ENCODE assay signal across 22 cellular contexts in genomic region chr3:197261164-197261509, GRCh38. TPM values are rescaled to one million over a fixed set of nuclear protein-coding genes. Genes with fewer than 3 reads are reported as not detected.
DNase-seq lines count a peak whose midpoint lies in the region; ATAC-seq, FAIRE-seq and TF ChIP-seq lines count a peak whose summit lies in the region.
"Had no signal": no experiment of that assay in that cellular context is flagged by ENCODE, and none has a peak within 500 bp of the region (broad histone marks: within the 10 kb centered on the region; RNA-seq: fewer than 3 reads in every experiment).

No MANE protein-coding gene starts in this region.

- peaks cover 23% of the 10 kb centered on the region for H3K36me3 Mint-ChIP-seq in neural progenitor cell
- peaks cover 11% of the 10 kb centered on the region for H3K36me3 Mint-ChIP-seq in CD8-positive, alpha-beta T cell

- no peak overlapping the region for H3K4me3 Mint-ChIP-seq in neural progenitor cell
- H3K4me3 Mint-ChIP-seq in CD8-positive, alpha-beta T cell, result no peak overlapping the region
- H3K4me3 Mint-ChIP-seq: B cell, CD14-positive monocyte, H9, HFFc6 had no signal

- H3K9me3 ChIP-seq in GM12878 (replicated peaks; ENCODE audit: control insufficient read depth, insufficient read depth, low read length) (no peaks in the 10 kb centered on the region), neural progenitor cell (ENCODE audit: low read depth) (no peaks in the 10 kb centered on the region)
- no peaks in the 10 kb centered on the region for H3K9me3 ChIP-seq in CD8-positive, alpha-beta T cell (ENCODE audit: low read length)

- H3F3A ChIP-seq in neural progenitor cell (ENCODE audit: low read depth), result peaks cover 61% of the 10 kb centered on the region

- H3K4me1 Mint-ChIP-seq in neural progenitor cell, result peaks cover 49% of the 10 kb centered on the region
- peaks cover 60% of the 10 kb centered on the region for H3K4me1 Mint-ChIP-seq in CD8-positive, alpha-beta T cell (ENCODE audit: low read depth)

- POLR2A ChIA-PET in GM12878 (lab: Charles Lee), result interaction anchor here (0.6 kb wide), 1 partner anchor 1040 kb away, joined by 3 read pairs; no protein-coding TSS in a partner anchor
- POLR2A ChIA-PET in CD8-positive, alpha-beta T cell (lab: Charles Lee), result no interaction called here

- peaks cover 19% of the 10 kb centered on the region for H3K79me2 ChIP-seq in GM12878 (ENCODE audit: control insufficient read depth, insufficient read depth, low read length)
- peaks cover 99% of the 10 kb centered on the region for H3K79me2 ChIP-seq in neural progenitor cell (ENCODE audit: low read depth)

- WGBS in GM12878 (ENCODE audit: insufficient coverage, insufficient replicate concordance, low lambda C conversion rate, missing lambda C conversion rate), result 100% methylated on average over 1 of the region's 1 CpG

- no peaks in the 10 kb centered on the region for H3K27me3 Mint-ChIP-seq in neural progenitor cell (ENCODE audit: insufficient read depth, low read depth)
- no peaks in the 10 kb centered on the region for H3K27me3 Mint-ChIP-seq in CD8-positive, alpha-beta T cell (ENCODE audit: low read depth)
- H3K27me3 Mint-ChIP-seq: B cell had no signal

- no peak overlapping the region for H2AFZ ChIP-seq in GM12878 (ENCODE audit: control insufficient read depth, low read depth, low read length)
- no peak overlapping the region for H2AFZ ChIP-seq in neural progenitor cell (replicated peaks)

- H3K4me2 ChIP-seq in GM12878 (ENCODE audit: control insufficient read depth, insufficient read depth), result no peak overlapping the region
- H3K4me2 ChIP-seq in neural progenitor cell, result no peak overlapping the region
- H3K4me2 ChIP-seq: KMS-11 had no signal

- H3K27ac ChIP-seq in GM12878 (ENCODE audit: control insufficient read depth, insufficient read depth), result no peak overlapping the region
- no peak overlapping the region for H3K27ac ChIP-seq in neural progenitor cell
- H3K27ac ChIP-seq in CD8-positive, alpha-beta T cell (ENCODE audit: low read depth, low read length), result no peak overlapping the region
- H3K27ac ChIP-seq: HL-60, KMS-11 had no signal

- H3K4me1 ChIP-seq in GM12878 (ENCODE audit: control insufficient read depth, insufficient read depth, low read length) (no peaks in the 10 kb centered on the region), neural progenitor cell (peaks cover 68% of the 10 kb centered on the region)
- H3K4me1 ChIP-seq in CD8-positive, alpha-beta T cell (ENCODE audit: insufficient read depth, low read length), result peaks cover 6% of the 10 kb centered on the region

- H3K36me3 ChIP-seq in GM12878 (ENCODE audit: control insufficient read depth in 2 of 2, insufficient read depth in 2 of 2, low read length in 1 of 2) (no peaks in the 10 kb centered on the region; a peak in 2 of 4 replicates), neural progenitor cell (no peaks in the 10 kb centered on the region)
- H3K36me3 ChIP-seq in CD8-positive, alpha-beta T cell (ENCODE audit: insufficient read depth, low read length), result no peaks in the 10 kb centered on the region

- no peaks in the 10 kb centered on the region for H3K27me3 ChIP-seq in GM12878 (replicated peaks in 1 of 2; ENCODE audit: control insufficient read depth in 2 of 2, insufficient read depth in 2 of 2, low read length in 1 of 2)
- H3K27me3 ChIP-seq in neural progenitor cell, result no peaks in the 10 kb centered on the region
- no peaks in the 10 kb centered on the region for H3K27me3 ChIP-seq in CD8-positive, alpha-beta T cell (ENCODE audit: insufficient read depth, low read length)

- peaks cover 4% of the 10 kb centered on the region for H3K9me3 Mint-ChIP-seq in neural progenitor cell
- H3K9me3 Mint-ChIP-seq in CD8-positive, alpha-beta T cell, result no peaks in the 10 kb centered on the region
- H3K9me3 Mint-ChIP-seq: CD14-positive monocyte, H9, HFFc6 had no signal

- H3K27ac Mint-ChIP-seq in neural progenitor cell, result peak overlapping the region; percentile 7
- no peak overlapping the region for H3K27ac Mint-ChIP-seq in CD8-positive, alpha-beta T cell
- H3K27ac Mint-ChIP-seq: B cell, CD14-positive monocyte, H9, HFFc6 had no signal

- in situ Hi-C loops in GM12878 (cut with MboI), result loop anchor here (5.0 kb wide), 1 partner anchor 191 kb away; no protein-coding TSS in a partner anchor

- DNase-seq in left ventricle myocardium superior, result no peak
- DNase-seq in Right ventricle myocardium inferior (ENCODE audit: missing footprints), result no peak
- peak; percentile 7 for DNase-seq in OCI-M1 (lab: John Stamatoyannopoulos, UW)
- DNase-seq in GM12878 (ENCODE audit: low read depth, low spot score), result no peak
- no peak for DNase-seq in neural progenitor cell (ENCODE audit: low spot score)
- no peak for DNase-seq in SW480 (ENCODE audit: low spot score)
- DNase-seq in CD8-positive, alpha-beta T cell, result no peak
- DNase-seq: EL, GF-D8, H9, HFFc6, NCI-H1105, NCI-H2029 treated with DMSO at 0.1 percent for 48 hours, NCI-H2171 treated with DMSO at 0.1 percent for 48 hours, NCI-H524 treated with DMSO at 0.1 percent for 48 hours, SHP77 had no signal

- intact Hi-C loops in left ventricle myocardium superior (cut with micrococcal nuclease), result no loop called here
- intact Hi-C loops in Right ventricle myocardium inferior (cut with DNase I), result no loop called here
- intact Hi-C loops in GM12878 (cut with micrococcal nuclease; ENCODE audit: unreplicated experiment), result no loop called here
- intact Hi-C loops in CD8-positive, alpha-beta T cell (cut with DNase I, micrococcal nuclease), result no loop called here

- no TSS peak for BruUV-seq in GM12878 (replicated peaks; lab: Mats Ljungman, UMichigan)

- peak; percentile 14 for ATAC-seq in left ventricle myocardium superior
- no peak for ATAC-seq in Right ventricle myocardium inferior
- ATAC-seq in GM12878, result peak; percentile 41; the same call in 1 of the 3 replicates
- ATAC-seq in GM19324 (IDR thresholded peaks at IDR 0.05; ENCODE audit: low FRiP score, unreplicated experiment), result no peak
- no peak for ATAC-seq in CD8-positive, alpha-beta T cell

- RAD21 ChIA-PET in GM12878 (lab: Charles Lee; ENCODE audit: unreplicated experiment), result interaction anchor here (1.7 kb wide), 1 partner anchor 193 kb away, joined by 5 read pairs; no protein-coding TSS in a partner anchor

- no peak for TF ChIP-seq POLR2A in GM12878 (IDR thresholded peaks at IDR 0.05; ENCODE audit: low read depth, low read length)

- no peak for TF ChIP-seq RAD21 in GM12878 (IDR thresholded peaks at IDR 0.05; ENCODE audit: insufficient read depth, low read depth, low read length)

- H4K20me1 ChIP-seq in GM12878 (ENCODE audit: control insufficient read depth, insufficient read depth) (no peaks in the 10 kb centered on the region; the same call in 1 of the 2 replicates), neural progenitor cell (ENCODE audit: low read depth) (peaks cover 33% of the 10 kb centered on the region)

- H3K9ac ChIP-seq in GM12878 (ENCODE audit: control insufficient read depth, insufficient read depth, low read length) (no peak overlapping the region), neural progenitor cell (no peak overlapping the region)
- H3K9ac ChIP-seq: KMS-11 had no signal

- FAIRE-seq in GM12878 (lab: Jason Lieb, UNC), result no peak
- FAIRE-seq: A204.1 had no signal

- CTCF ChIA-PET in GM12878 (lab: Yijun Ruan, JAX), result interaction anchor here (0.6 to 2.4 kb wide), 4 partner anchors 16 to 240 kb away, joined by 3 to 13 read pairs (median 5); no protein-coding TSS in a partner anchor
- CTCF ChIA-PET in CD8-positive, alpha-beta T cell (lab: Charles Lee), result interaction anchor here (0.8 to 1.4 kb wide), 2 partner anchors 13 to 69 kb away, joined by 3 to 4 read pairs; no protein-coding TSS in a partner anchor

- H3K4me3 ChIP-seq in GM12878, result no peak overlapping the region
- H3K4me3 ChIP-seq in neural progenitor cell, result no peak overlapping the region
- no peak overlapping the region for H3K4me3 ChIP-seq in CD8-positive, alpha-beta T cell (ENCODE audit: low read depth, low read length)

- TF ChIP-seq CTCF in GM12878 (IDR thresholded peaks at IDR 0.05 in 2 of 3, conservative IDR thresholded peaks at IDR 0.05 in 1 of 3; ENCODE audit: control insufficient read depth in 2 of 3, extremely low read depth in 1 of 3, insufficient read depth in 1 of 3, low read depth in 3 of 3, low read length in 3 of 3) (no peak), neural progenitor cell (IDR thresholded peaks at IDR 0.05) (no peak)
- no peak for TF ChIP-seq CTCF in CD8-positive, alpha-beta T cell (IDR thresholded peaks at IDR 0.05)

- no peak for TF ChIP-seq EP300 in GM12878 (IDR thresholded peaks at IDR 0.05; ENCODE audit: borderline replicate concordance in 1 of 2, control insufficient read depth in 1 of 2, low read depth in 2 of 2, low read length in 2 of 2)

- SMC1A ChIA-PET in GM12878 (lab: Charles Lee; ENCODE audit: uncharacterized antibody, unreplicated experiment), result interaction anchor here (0.9 to 2.2 kb wide), 5 partner anchors 9 to 241 kb away, joined by 3 to 11 read pairs (median 6); no protein-coding TSS in a partner anchor

TF ChIP-seq in GM12878, 131 proteins besides CTCF, POLR2A, EP300 and RAD21 (continues in another document):
- no peak for TF ChIP-seq NR2F1 (conservative IDR thresholded peaks at IDR 0.05)
- no peak for TF ChIP-seq ZNF24 (IDR thresholded peaks at IDR 0.05)
- TF ChIP-seq MTA3 (IDR thresholded peaks at IDR 0.05; ENCODE audit: borderline replicate concordance, low read length), result no peak
- no peak for TF ChIP-seq HDAC6 (IDR thresholded peaks at IDR 0.05; ENCODE audit: unreplicated experiment)
- no peak for TF ChIP-seq TAF1 (IDR thresholded peaks at IDR 0.05; ENCODE audit: borderline replicate concordance, low read depth, low read length)

RNA-seq across cellular contexts. Expression of gene DLG1, which starts 37.3 kb away (rescaled TPM):
- total RNA-seq in left ventricle myocardium superior, result 44.6 TPM
- total RNA-seq in Right ventricle myocardium inferior, result 48.6 TPM
- 221 and 244 TPM in 2 replicates for total RNA-seq in GM12878 (2013; cell fraction: nucleolus; rRNA removed)
- 44.8 and 51.9 TPM in 2 replicates for total RNA-seq in GM12878 (2014; rRNA removed)
- total RNA-seq in GM12878 (2014; rRNA removed; fragmentation: Illumina TruSeq; extraction: Trizol), result 52.0 and 55.7 TPM in 2 replicates
- 60.6 and 62.4 TPM in 2 replicates for total RNA-seq in GM12878 (2021)
- 17.7 TPM for polyA plus RNA-seq in GM12878 (2011; ENCODE audit: low read depth)
- 35.8 and 49.9 TPM in 2 replicates for polyA plus RNA-seq in GM12878 (2011; rRNA removed)
- 9.7 and 15.1 TPM in 2 replicates for polyA plus RNA-seq in GM12878 (2011; cell fraction: cytosol; rRNA removed)
- 34.9 and 36.7 TPM in 2 replicates for polyA plus RNA-seq in GM12878 (2011; cell fraction: nucleus; rRNA removed)
- polyA plus RNA-seq in GM12878 (2012), result 26.2 and 28.2 TPM in 2 replicates
- polyA plus RNA-seq in GM12878 (2014; fragmentation: Illumina TruSeq; extraction: Trizol), result 63.1 and 85.3 TPM in 2 replicates
- polyA plus RNA-seq in GM12878 (2014; fragmentation: Nextera tagmentation; extraction: Ambion mirVana), result 10 to 100 TPM in 1 of 2 experiments, 1 to 10 TPM in 1; 9.2 to 10.0 TPM
- polyA plus RNA-seq in GM12878 (2014; rRNA removed), result 31.4 and 32.1 TPM in 2 replicates
- 10 to 100 TPM; 40.1 to 40.2 TPM for polyA plus RNA-seq in GM12878 (2016; fragmentation: Nextera tagmentation; extraction: Ambion mirVana)
- polyA minus RNA-seq in GM12878 (2011; rRNA and poly(A)+ RNA removed), result 42.0 and 54.8 TPM in 2 replicates
- 14.3 and 17.5 TPM in 2 replicates for polyA minus RNA-seq in GM12878 (2011; cell fraction: cytosol; rRNA and poly(A)+ RNA removed)
- 60.3 and 99.5 TPM in 2 replicates for polyA minus RNA-seq in GM12878 (2011; cell fraction: nucleus; rRNA and poly(A)+ RNA removed)
- 108 and 138 TPM in 2 replicates for total RNA-seq in neural progenitor cell (ENCODE audit: low replicate concordance)
- 10 to 100 TPM; 70.9 to 72.9 TPM for total RNA-seq in CD8-positive, alpha-beta T cell

Comparison
In these comparisons a context has a peak if more than half of its experiments do, and no peak if none do; other contexts are left out.
1. ATAC-seq: peak in left ventricle myocardium superior (single experiment) and GM12878 (single experiment); none in Right ventricle myocardium inferior (single experiment), GM19324 (single experiment) and CD8-positive, alpha-beta T cell (single experiment).